In genomic region chr13:26380930-26381329, GRCh38 we compare ENCODE assay signal across 7 cellular contexts.
"Had no signal": no experiment of that assay in that cellular context is flagged by ENCODE, and none has a peak within 500 bp of the region (broad histone marks: within the 10 kb centered on the region; RNA-seq: fewer than 3 reads in every experiment).

No MANE protein-coding gene starts in this region.

- H3K4me1 ChIP-seq: HAP-1 had no signal

- ATAC-seq: HCT116, K562 had no signal

- H3K4me3 ChIP-seq: GM23248, HAP-1, K562 had no signal

- H3K27ac ChIP-seq: GM23248 had no signal

- H3K9me3 ChIP-seq: HAP-1 had no signal

- DNase-seq: GM23248, GOT3, H7, IMR-90 had no signal
